In the genomic region with DNA sequence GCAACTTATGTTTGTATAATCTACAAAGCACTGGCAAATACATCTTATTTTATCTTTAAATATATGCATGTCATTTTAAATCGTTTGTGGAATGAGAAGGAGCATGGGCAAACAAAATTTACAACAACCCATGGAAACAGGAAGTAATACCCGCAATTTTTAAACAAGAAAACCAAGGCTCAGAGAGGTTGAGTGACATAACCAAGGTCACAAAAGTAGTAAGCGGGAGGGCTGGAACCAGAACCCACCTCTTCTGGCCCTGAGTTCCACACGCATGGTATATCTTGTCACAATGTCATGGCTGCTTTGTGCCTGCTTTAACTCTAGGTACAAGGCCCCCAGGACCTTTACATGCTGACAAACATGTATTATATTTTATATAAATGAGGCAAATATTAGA, we compare ENCODE assay signal across 1 cellular context.
TF ChIP-seq lines count a peak whose summit lies in the region.

No MANE protein-coding gene starts in this region.

TF ChIP-seq in IMR-90, 13 proteins besides CTCF, POLR2A, EP300 and RAD21:
- TF ChIP-seq CHD1 (IDR thresholded peaks at IDR 0.05; ENCODE audit: low read depth, low read length) = no peak
- no peak for TF ChIP-seq NFE2L2 (IDR thresholded peaks at IDR 0.05; ENCODE audit: low read depth, low read length)
- TF ChIP-seq SMC3 (IDR thresholded peaks at IDR 0.05; ENCODE audit: low read depth, low read length) = no peak
- TF ChIP-seq, protein P1, sequence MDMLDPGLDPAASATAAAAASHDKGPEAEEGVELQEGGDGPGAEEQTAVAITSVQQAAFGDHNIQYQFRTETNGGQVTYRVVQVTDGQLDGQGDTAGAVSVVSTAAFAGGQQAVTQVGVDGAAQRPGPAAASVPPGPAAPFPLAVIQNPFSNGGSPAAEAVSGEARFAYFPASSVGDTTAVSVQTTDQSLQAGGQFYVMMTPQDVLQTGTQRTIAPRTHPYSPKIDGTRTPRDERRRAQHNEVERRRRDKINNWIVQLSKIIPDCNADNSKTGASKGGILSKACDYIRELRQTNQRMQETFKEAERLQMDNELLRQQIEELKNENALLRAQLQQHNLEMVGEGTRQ (IDR thresholded peaks at IDR 0.05; ENCODE audit: low read depth, low read length) = no peak
- no peak for TF ChIP-seq FOS (IDR thresholded peaks at IDR 0.05; ENCODE audit: low read depth, low read length)
- TF ChIP-seq MAZ (IDR thresholded peaks at IDR 0.05; ENCODE audit: borderline replicate concordance, low read depth, low read length) = no peak
- no peak for TF ChIP-seq MAFK (IDR thresholded peaks at IDR 0.05; ENCODE audit: low read depth, low read length)
- no peak for TF ChIP-seq RCOR1 (IDR thresholded peaks at IDR 0.05; ENCODE audit: insufficient replicate concordance, low read length)
- TF ChIP-seq CEBPB (IDR thresholded peaks at IDR 0.05; ENCODE audit: low read depth, low read length) = no peak
- TF ChIP-seq ELK1 (IDR thresholded peaks at IDR 0.05; ENCODE audit: borderline replicate concordance, low read depth, low read length) = no peak
- no peak for TF ChIP-seq MXI1 (IDR thresholded peaks at IDR 0.05; ENCODE audit: borderline replicate concordance, low read depth, low read length)
- TF ChIP-seq RFX5 (IDR thresholded peaks at IDR 0.05; ENCODE audit: low read depth, low read length) = no peak
- no peak for TF ChIP-seq BHLHE40 (IDR thresholded peaks at IDR 0.05; ENCODE audit: low read depth, low read length)
